11 cellular contexts compared by ENCODE assay signal in genomic region chr3:185153861-185154629, GRCh38. TPM values are rescaled to one million over a fixed set of nuclear protein-coding genes. Genes with fewer than 3 reads are reported as not detected.
DNase-seq lines count a peak whose midpoint lies in the region; ATAC-seq lines count a peak whose summit lies in the region.
"Had no signal": no experiment of that assay in that cellular context is flagged by ENCODE, and none has a peak within 500 bp of the region (broad histone marks: within the 10 kb centered on the region; RNA-seq: fewer than 3 reads in every experiment).

No MANE protein-coding gene starts in this region.

- DNase-seq in NCI-H2171 treated with DMSO at 0.1 percent for 48 hours (lab: John Stamatoyannopoulos, UW) (peak; percentile 21), NCI-H2171 (lab: John Stamatoyannopoulos, UW) (no peak), caudate nucleus (lab: John Stamatoyannopoulos, UW) (peak in 32 of 61 donors; percentile 15 to 87 (median 42)), medulla oblongata (ENCODE audit: extremely low spot score) (peak; percentile 71)
- DNase-seq in stimulated activated CD4-positive, alpha-beta T cell treated with anti-CD3 and anti-CD28 coated beads, Interleukin-1b, Interleukin-23, amount 100 ng/mL, for 48 hours: no peak
- DNase-seq: EL had no signal

- ATAC-seq in HG03571 (IDR thresholded peaks at IDR 0.05; ENCODE audit: unreplicated experiment) (no peak), GM21390 (IDR thresholded peaks at IDR 0.05; ENCODE audit: unreplicated experiment) (no peak)
- ATAC-seq: HCT116 had no signal

- H3K27ac ChIP-seq in caudate nucleus (ENCODE audit: low read depth, low read length): peak overlapping the region; percentile 90
- peak overlapping the region; percentile 80 for H3K27ac ChIP-seq in temporal lobe (ENCODE audit: low read depth, low read length)
- H3K27ac ChIP-seq: A549 had no signal

RNA-seq across cellular contexts. Expression of gene C3orf70, which starts 1.2 kb away (rescaled TPM):
- 27.5 TPM for total RNA-seq in temporal lobe

Comparison
In these comparisons a context has a peak if more than half of its experiments do, and no peak if none do; other contexts are left out.
1. DNase-seq: peak in NCI-H2171 treated with DMSO at 0.1 percent for 48 hours (single experiment), caudate nucleus (32 of 61) and medulla oblongata (single experiment); none in NCI-H2171 (single experiment) and stimulated activated CD4-positive, alpha-beta T cell treated with anti-CD3 and anti-CD28 coated beads, Interleukin-1b, Interleukin-23, amount 100 ng/mL, for 48 hours (single experiment).